In the genomic region with DNA sequence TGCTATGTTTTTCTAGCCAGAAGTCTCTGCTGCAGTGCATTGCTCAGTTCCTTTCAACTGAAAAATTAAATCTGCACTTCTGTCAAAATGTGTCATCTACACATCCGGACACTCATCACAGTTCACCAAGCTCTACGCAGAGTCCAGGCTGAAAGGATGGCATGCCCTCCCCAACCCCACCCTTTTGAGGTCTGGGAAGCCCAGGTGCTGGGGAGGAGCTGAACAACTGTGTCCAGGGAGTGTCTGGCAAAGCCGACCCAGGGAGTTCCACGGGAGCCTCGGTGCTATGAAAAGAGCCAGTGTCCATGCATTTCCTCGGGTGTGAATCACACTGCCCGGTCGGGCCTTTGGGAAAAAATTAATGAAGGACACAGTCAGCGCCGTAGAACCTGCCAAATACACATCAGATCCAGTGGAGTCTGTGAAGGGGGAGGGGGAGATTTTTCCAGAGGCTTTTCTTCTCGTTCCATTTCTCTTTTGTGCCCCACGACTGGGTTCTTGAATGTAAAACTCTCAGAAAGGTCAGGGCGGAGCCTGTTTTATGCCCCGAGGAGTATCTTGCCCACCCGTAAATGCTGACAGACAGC, we compare ENCODE assay signal across 1 cellular context.
TF ChIP-seq lines count a peak whose summit lies in the region.

No MANE protein-coding gene starts in this region.

TF ChIP-seq in GM23338, 12 proteins besides CTCF, POLR2A, EP300 and RAD21 (continued from another document):
- TF ChIP-seq, protein P1, sequence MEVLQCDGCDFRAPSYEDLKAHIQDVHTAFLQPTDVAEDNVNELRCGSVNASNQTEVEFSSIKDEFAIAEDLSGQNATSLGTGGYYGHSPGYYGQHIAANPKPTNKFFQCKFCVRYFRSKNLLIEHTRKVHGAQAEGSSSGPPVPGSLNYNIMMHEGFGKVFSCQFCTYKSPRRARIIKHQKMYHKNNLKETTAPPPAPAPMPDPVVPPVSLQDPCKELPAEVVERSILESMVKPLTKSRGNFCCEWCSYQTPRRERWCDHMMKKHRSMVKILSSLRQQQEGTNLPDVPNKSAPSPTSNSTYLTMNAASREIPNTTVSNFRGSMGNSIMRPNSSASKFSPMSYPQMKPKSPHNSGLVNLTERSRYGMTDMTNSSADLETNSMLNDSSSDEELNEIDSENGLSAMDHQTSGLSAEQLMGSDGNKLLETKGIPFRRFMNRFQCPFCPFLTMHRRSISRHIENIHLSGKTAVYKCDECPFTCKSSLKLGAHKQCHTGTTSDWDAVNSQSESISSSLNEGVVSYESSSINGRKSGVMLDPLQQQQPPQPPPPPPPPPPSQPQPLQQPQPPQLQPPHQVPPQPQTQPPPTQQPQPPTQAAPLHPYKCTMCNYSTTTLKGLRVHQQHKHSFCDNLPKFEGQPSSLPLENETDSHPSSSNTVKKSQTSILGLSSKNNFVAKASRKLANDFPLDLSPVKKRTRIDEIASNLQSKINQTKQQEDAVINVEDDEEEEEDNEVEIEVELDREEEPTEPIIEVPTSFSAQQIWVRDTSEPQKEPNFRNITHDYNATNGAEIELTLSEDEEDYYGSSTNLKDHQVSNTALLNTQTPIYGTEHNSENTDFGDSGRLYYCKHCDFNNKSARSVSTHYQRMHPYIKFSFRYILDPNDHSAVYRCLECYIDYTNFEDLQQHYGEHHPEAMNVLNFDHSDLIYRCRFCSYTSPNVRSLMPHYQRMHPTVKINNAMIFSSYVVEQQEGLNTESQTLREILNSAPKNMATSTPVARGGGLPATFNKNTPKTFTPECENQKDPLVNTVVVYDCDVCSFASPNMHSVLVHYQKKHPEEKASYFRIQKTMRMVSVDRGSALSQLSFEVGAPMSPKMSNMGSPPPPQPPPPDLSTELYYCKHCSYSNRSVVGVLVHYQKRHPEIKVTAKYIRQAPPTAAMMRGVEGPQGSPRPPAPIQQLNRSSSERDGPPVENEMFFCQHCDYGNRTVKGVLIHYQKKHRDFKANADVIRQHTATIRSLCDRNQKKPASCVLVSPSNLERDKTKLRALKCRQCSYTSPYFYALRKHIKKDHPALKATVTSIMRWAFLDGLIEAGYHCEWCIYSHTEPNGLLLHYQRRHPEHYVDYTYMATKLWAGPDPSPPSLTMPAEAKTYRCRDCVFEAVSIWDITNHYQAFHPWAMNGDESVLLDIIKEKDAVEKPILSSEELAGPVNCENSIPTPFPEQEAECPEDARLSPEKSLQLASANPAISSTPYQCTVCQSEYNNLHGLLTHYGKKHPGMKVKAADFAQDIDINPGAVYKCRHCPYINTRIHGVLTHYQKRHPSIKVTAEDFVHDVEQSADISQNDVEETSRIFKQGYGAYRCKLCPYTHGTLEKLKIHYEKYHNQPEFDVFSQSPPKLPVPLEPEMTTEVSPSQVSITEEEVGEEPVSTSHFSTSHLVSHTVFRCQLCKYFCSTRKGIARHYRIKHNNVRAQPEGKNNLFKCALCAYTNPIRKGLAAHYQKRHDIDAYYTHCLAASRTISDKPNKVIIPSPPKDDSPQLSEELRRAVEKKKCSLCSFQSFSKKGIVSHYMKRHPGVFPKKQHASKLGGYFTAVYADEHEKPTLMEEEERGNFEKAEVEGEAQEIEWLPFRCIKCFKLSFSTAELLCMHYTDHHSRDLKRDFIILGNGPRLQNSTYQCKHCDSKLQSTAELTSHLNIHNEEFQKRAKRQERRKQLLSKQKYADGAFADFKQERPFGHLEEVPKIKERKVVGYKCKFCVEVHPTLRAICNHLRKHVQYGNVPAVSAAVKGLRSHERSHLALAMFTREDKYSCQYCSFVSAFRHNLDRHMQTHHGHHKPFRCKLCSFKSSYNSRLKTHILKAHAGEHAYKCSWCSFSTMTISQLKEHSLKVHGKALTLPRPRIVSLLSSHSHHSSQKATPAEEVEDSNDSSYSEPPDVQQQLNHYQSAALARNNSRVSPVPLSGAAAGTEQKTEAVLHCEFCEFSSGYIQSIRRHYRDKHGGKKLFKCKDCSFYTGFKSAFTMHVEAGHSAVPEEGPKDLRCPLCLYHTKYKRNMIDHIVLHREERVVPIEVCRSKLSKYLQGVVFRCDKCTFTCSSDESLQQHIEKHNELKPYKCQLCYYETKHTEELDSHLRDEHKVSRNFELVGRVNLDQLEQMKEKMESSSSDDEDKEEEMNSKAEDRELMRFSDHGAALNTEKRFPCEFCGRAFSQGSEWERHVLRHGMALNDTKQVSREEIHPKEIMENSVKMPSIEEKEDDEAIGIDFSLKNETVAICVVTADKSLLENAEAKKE (CRISPR knock-in tag; IDR thresholded peaks at IDR 0.05), result no peak
